In the genomic region with DNA sequence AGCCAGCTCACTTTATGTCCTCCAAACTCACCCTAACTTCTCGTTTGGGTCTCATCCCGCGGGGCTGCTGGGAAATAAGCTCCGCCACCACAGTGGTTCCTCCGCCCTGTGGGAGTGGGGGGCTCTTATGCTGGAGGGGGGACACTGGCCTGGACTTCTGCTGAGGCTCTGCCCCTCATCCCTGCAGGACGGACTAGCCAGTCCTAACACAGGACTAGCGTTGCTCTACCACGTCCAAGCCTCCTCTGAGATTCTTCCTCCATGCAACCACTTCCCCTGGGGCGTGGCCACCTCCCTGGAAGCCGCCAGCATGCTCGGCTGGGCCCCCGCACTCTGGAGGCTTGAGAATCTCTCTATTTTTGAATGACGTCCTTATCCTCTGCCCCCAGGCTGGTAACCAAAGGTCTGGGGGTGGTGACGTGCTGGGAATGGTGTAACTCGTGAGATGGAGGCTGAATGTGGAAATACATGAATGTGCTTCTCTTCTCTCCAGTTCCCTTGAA, we compare ENCODE assay signal across 11 cellular contexts. TPM values are rescaled to one million over a fixed set of nuclear protein-coding genes. Genes with fewer than 3 reads are reported as not detected.
DNase-seq lines count a peak whose midpoint lies in the region; ATAC-seq and TF ChIP-seq lines count a peak whose summit lies in the region.
"Had no signal": no experiment of that assay in that cellular context is flagged by ENCODE, and none has a peak within 500 bp of the region (broad histone marks: within the 10 kb centered on the region; RNA-seq: fewer than 3 reads in every experiment).

No MANE protein-coding gene starts in this region.

- H3K4me1 ChIP-seq in CD4-positive, CD25-positive, alpha-beta regulatory T cell (ENCODE audit: control insufficient read depth, insufficient read depth, low read length, poor library complexity, severe bottlenecking) = peaks cover 4% of the 10 kb centered on the region
- H3K4me1 ChIP-seq in lung (ENCODE audit: control insufficient read depth in 2 of 2, insufficient read depth in 2 of 2, low read length in 2 of 2) = peaks cover 0 to 3% of the 10 kb centered on the region in 2 donors
- H3K4me1 ChIP-seq: HAP-1 had no signal

- H3K4me1 Mint-ChIP-seq in CD4-positive, CD25-positive, alpha-beta regulatory T cell = peaks cover 0 to 14% (median 8%) of the 10 kb centered on the region in 4 donors
- peaks cover 9% of the 10 kb centered on the region for H3K4me1 Mint-ChIP-seq in activated naive CD8-positive, alpha-beta T cell treated with anti-CD3 and anti-CD28 coated beads, Interleukin-2, amount 50 U/mL, for 24 hours

- TF ChIP-seq CTCF in lung (IDR thresholded peaks at IDR 0.05; ENCODE audit: control extremely low read depth, extremely low read depth) = no peak

- H3K27me3 ChIP-seq in CD4-positive, CD25-positive, alpha-beta regulatory T cell (ENCODE audit: control insufficient read depth, insufficient read depth, low read length) = peaks cover 2% of the 10 kb centered on the region
- no peaks in the 10 kb centered on the region for H3K27me3 ChIP-seq in lung (ENCODE audit: control insufficient read depth, insufficient read depth)

- ATAC-seq in CD4-positive, CD25-positive, alpha-beta regulatory T cell (ENCODE audit: low read depth in 2 of 2) = no peak
- peak; percentile 34 for ATAC-seq in activated naive CD8-positive, alpha-beta T cell treated with anti-CD3 and anti-CD28 coated beads, Interleukin-2, amount 50 U/mL, for 24 hours
- ATAC-seq in lung (ENCODE audit: insufficient read depth, low FRiP score) (no peak), HG02885 (IDR thresholded peaks at IDR 0.05; ENCODE audit: poor library complexity, unreplicated experiment) (no peak), GM18870 (IDR thresholded peaks at IDR 0.05; ENCODE audit: unreplicated experiment) (no peak)

- no peak overlapping the region for H3K4me3 ChIP-seq in CD4-positive, CD25-positive, alpha-beta regulatory T cell (ENCODE audit: low read depth, low read length)
- H3K4me3 ChIP-seq in lung = no peak overlapping the region
- H3K4me3 ChIP-seq: HAP-1 had no signal

- H3K36me3 ChIP-seq in CD4-positive, CD25-positive, alpha-beta regulatory T cell (ENCODE audit: control insufficient read depth, insufficient read depth, low read length) = no peaks in the 10 kb centered on the region
- no peaks in the 10 kb centered on the region for H3K36me3 ChIP-seq in lung (ENCODE audit: control insufficient read depth in 2 of 2, insufficient read depth in 2 of 2, low read length in 2 of 2)
- H3K36me3 ChIP-seq: HAP-1 had no signal

- peak overlapping the region in 1 of 4 donors; percentile 48 for H3K4me3 Mint-ChIP-seq in CD4-positive, CD25-positive, alpha-beta regulatory T cell
- no peak overlapping the region for H3K4me3 Mint-ChIP-seq in activated naive CD8-positive, alpha-beta T cell treated with anti-CD3 and anti-CD28 coated beads, Interleukin-2, amount 50 U/mL, for 24 hours

- H3K36me3 Mint-ChIP-seq in CD4-positive, CD25-positive, alpha-beta regulatory T cell = no peaks in the 10 kb centered on the region
- no peaks in the 10 kb centered on the region for H3K36me3 Mint-ChIP-seq in activated naive CD8-positive, alpha-beta T cell treated with anti-CD3 and anti-CD28 coated beads, Interleukin-2, amount 50 U/mL, for 24 hours (ENCODE audit: low read depth)

- no peak overlapping the region for H3K27ac ChIP-seq in CD4-positive, CD25-positive, alpha-beta regulatory T cell (ENCODE audit: insufficient read depth, low read length, poor library complexity, severe bottlenecking)
- H3K27ac ChIP-seq in lung (ENCODE audit: low read depth in 1 of 2, low read length in 1 of 2) = peak overlapping the region; percentile 17 to 86

- DNase-seq in CD4-positive, CD25-positive, alpha-beta regulatory T cell = peak in 1 of 3 donors; percentile 16
- DNase-seq in Kasumi-1 (lab: John Stamatoyannopoulos, UW) (peak; percentile 2 to 10), lung (ENCODE audit: low spot score) (peak; percentile 39), amniotic stem cell (lab: John Stamatoyannopoulos, UW) (no peak)
- peak; percentile 31 for DNase-seq in activated naive CD8-positive, alpha-beta T cell treated with anti-CD3 and anti-CD28 coated beads, Interleukin-2, amount 50 U/mL, for 24 hours
- DNase-seq in stimulated activated CD4-positive, alpha-beta T cell treated with anti-CD3 and anti-CD28 coated beads, Interleukin-4, amount 100 ng/mL, for 1 hour = no peak
- DNase-seq: activated CD8-positive, alpha-beta memory T cell treated with anti-CD3 and anti-CD28 coated beads, Interleukin-2, amount 50 U/mL, for 4 hours; NCI-H1694 had no signal

- H3K9me3 Mint-ChIP-seq in CD4-positive, CD25-positive, alpha-beta regulatory T cell = peaks cover 0 to 2% (median 0%) of the 10 kb centered on the region in 7 donors
- no peaks in the 10 kb centered on the region for H3K9me3 Mint-ChIP-seq in activated naive CD8-positive, alpha-beta T cell treated with anti-CD3 and anti-CD28 coated beads, Interleukin-2, amount 50 U/mL, for 24 hours

- H3K9me3 ChIP-seq in CD4-positive, CD25-positive, alpha-beta regulatory T cell (ENCODE audit: control insufficient read depth in 2 of 2, low read length in 2 of 2) = no peaks in the 10 kb centered on the region
- no peaks in the 10 kb centered on the region for H3K9me3 ChIP-seq in lung (ENCODE audit: control insufficient read depth in 2 of 2, insufficient read depth in 1 of 2, low read length in 1 of 2)
- H3K9me3 ChIP-seq: HAP-1 had no signal

- H3K27ac Mint-ChIP-seq in CD4-positive, CD25-positive, alpha-beta regulatory T cell = peak overlapping the region in 2 of 3 donors; percentile 56 to 77
- H3K27ac Mint-ChIP-seq in activated naive CD8-positive, alpha-beta T cell treated with anti-CD3 and anti-CD28 coated beads, Interleukin-2, amount 50 U/mL, for 24 hours = no peak overlapping the region

- H3K27me3 Mint-ChIP-seq in CD4-positive, CD25-positive, alpha-beta regulatory T cell = peaks cover 6% of the 10 kb centered on the region
- H3K27me3 Mint-ChIP-seq in activated naive CD8-positive, alpha-beta T cell treated with anti-CD3 and anti-CD28 coated beads, Interleukin-2, amount 50 U/mL, for 24 hours = no peaks in the 10 kb centered on the region

- 35 to 45% methylated on average over 15 of the region's 15 CpGs for WGBS in lung, 2 donors

RNA-seq across cellular contexts. Expression of gene RAB17, which starts 0.9 kb away (rescaled TPM):
- not detected for total RNA-seq in CD4-positive, CD25-positive, alpha-beta regulatory T cell
- polyA plus RNA-seq in CD4-positive, CD25-positive, alpha-beta regulatory T cell = not detected
- 10 to 100 TPM; 44.9 to 48.0 TPM for total RNA-seq in lung
- 10 to 100 TPM; 19.3 to 73.3 TPM for polyA plus RNA-seq in lung

RNA-seq across cellular contexts. Expression of gene PRLH, which starts 25.1 kb away (rescaled TPM):
- total RNA-seq in CD4-positive, CD25-positive, alpha-beta regulatory T cell = not detected
- polyA plus RNA-seq in CD4-positive, CD25-positive, alpha-beta regulatory T cell = not detected
- not detected for total RNA-seq in lung
- not detected for polyA plus RNA-seq in lung

RNA-seq across cellular contexts. Expression of gene LRRFIP1, which starts 36.0 kb away (rescaled TPM):
- total RNA-seq in CD4-positive, CD25-positive, alpha-beta regulatory T cell = 183 TPM
- polyA plus RNA-seq in CD4-positive, CD25-positive, alpha-beta regulatory T cell = 100 to 1,000 TPM in 1 of 4 donors, 10 to 100 TPM in 3; 69.4 to 107 (median 77.1) TPM
- 100 to 1,000 TPM; 107 to 194 TPM for total RNA-seq in lung
- 10 to 100 TPM; 79.7 to 81.1 TPM for polyA plus RNA-seq in lung

Comparison
In these comparisons a context has a peak if more than half of its experiments do, and no peak if none do; other contexts are left out.
1. DNase-seq: peak in Kasumi-1 (2 of 2), activated naive CD8-positive, alpha-beta T cell treated with anti-CD3 and anti-CD28 coated beads, Interleukin-2, amount 50 U/mL, for 24 hours (single experiment) and lung (single experiment); none in stimulated activated CD4-positive, alpha-beta T cell treated with anti-CD3 and anti-CD28 coated beads, Interleukin-4, amount 100 ng/mL, for 1 hour (single experiment) and amniotic stem cell (single experiment).
2. RNA of gene RAB17, which starts 0.9 kb away (total RNA-seq): 44.9 to 48.0 TPM in lung; not detected in CD4-positive, CD25-positive, alpha-beta regulatory T cell (single experiment); every median in the first group is over 10 times any median in the second.